Comparison of ENCODE assay signal across 26 cellular contexts in genomic region chr13:37289212-37289935, GRCh38.
"Had no signal": no experiment of that assay in that cellular context is flagged by ENCODE, and none has a peak within 500 bp of the region (broad histone marks: within the 10 kb centered on the region; RNA-seq: fewer than 3 reads in every experiment).

No MANE protein-coding gene starts in this region.

- H3K36me3 Mint-ChIP-seq: naive B cell; stimulated activated naive B cell treated with anti-CD40 and anti-IgM and Interleukin-4, amounts not matched to agents 10 μg/mL and 1 μg/mL and 100 μg/mL, for 72 hours had no signal

- H3K9me3 ChIP-seq: esophagus squamous epithelium, lower lobe of right lung, psoas muscle, sigmoid colon, thoracic aorta, transverse colon had no signal

- H3K27ac Mint-ChIP-seq: naive B cell; nephron; stimulated activated naive B cell treated with anti-CD40 and anti-IgM and Interleukin-4, amounts not matched to agents 10 μg/mL and 1 μg/mL and 100 μg/mL, for 72 hours; stimulated activated naive CD8-positive, alpha-beta T cell treated with anti-CD3 and anti-CD28 coated beads, Interleukin-15, amount 100 ng/mL, for 72 hours had no signal

- H3K4me1 Mint-ChIP-seq: central memory CD8-positive, alpha-beta T cell; naive B cell; nephron; stimulated activated naive B cell treated with anti-CD40 and anti-IgM and Interleukin-4, amounts not matched to agents 10 μg/mL and 1 μg/mL and 100 μg/mL, for 72 hours; stimulated activated naive CD8-positive, alpha-beta T cell treated with anti-CD3 and anti-CD28 coated beads, Interleukin-15, amount 100 ng/mL, for 72 hours had no signal

- H3K79me2 ChIP-seq: parathyroid adenoma had no signal

- H3K36me3 ChIP-seq: esophagus squamous epithelium, heart right ventricle, lower lobe of right lung, sigmoid colon, thoracic aorta, transverse colon had no signal

- H3K9ac ChIP-seq: parathyroid adenoma had no signal

- H2AFZ ChIP-seq: parathyroid adenoma had no signal

- DNase-seq: cortex of kidney; effector memory CD4-positive, alpha-beta T cell; esophagus squamous epithelium; foreskin fibroblast; heart right ventricle; hypothalamus; kidney glomerular epithelial cell; lower lobe of right lung; mesendoderm; naive B cell; psoas muscle; sigmoid colon; stimulated activated CD4-positive, alpha-beta T cell treated with anti-CD3 and anti-CD28 coated beads, Interleukin-2, amount 100 ng/mL, for 24 hours; stimulated activated CD4-positive, alpha-beta T cell treated with anti-CD3 and anti-CD28 coated beads, Interleukin-4, amount 100 ng/mL, for 4 hours; stimulated activated naive B cell treated with anti-CD40 and anti-IgM and Interleukin-4, amounts not matched to agents 10 μg/mL and 1 μg/mL and 100 μg/mL, for 72 hours; stimulated activated naive CD8-positive, alpha-beta T cell treated with anti-CD3 and anti-CD28 coated beads, Interleukin-15, amount 100 ng/mL, for 72 hours; substantia nigra; transverse colon had no signal

- H3K4me1 ChIP-seq: esophagus squamous epithelium, lower lobe of right lung, parathyroid adenoma, psoas muscle, sigmoid colon, transverse colon had no signal

- H3K27me3 Mint-ChIP-seq: central memory CD8-positive, alpha-beta T cell; naive B cell; stimulated activated naive B cell treated with anti-CD40 and anti-IgM and Interleukin-4, amounts not matched to agents 10 μg/mL and 1 μg/mL and 100 μg/mL, for 72 hours; stimulated activated naive CD8-positive, alpha-beta T cell treated with anti-CD3 and anti-CD28 coated beads, Interleukin-15, amount 100 ng/mL, for 72 hours had no signal

- H3K27ac ChIP-seq: lower lobe of right lung, parathyroid adenoma, psoas muscle, skin epidermis, thoracic aorta, transverse colon had no signal

- FAIRE-seq: endometrium, islet of Langerhans had no signal

- ATAC-seq: left lobe of liver; lower lobe of right lung; psoas muscle; stimulated activated naive B cell treated with anti-CD40 and anti-IgM and Interleukin-4, amounts not matched to agents 10 μg/mL and 1 μg/mL and 100 μg/mL, for 72 hours; stimulated activated naive CD8-positive, alpha-beta T cell treated with anti-CD3 and anti-CD28 coated beads, Interleukin-15, amount 100 ng/mL, for 72 hours had no signal

- H3K4me3 ChIP-seq: esophagus squamous epithelium, heart right ventricle, lower lobe of right lung, psoas muscle, sigmoid colon, skin epidermis, thoracic aorta, transverse colon had no signal

- H3K27me3 ChIP-seq: esophagus squamous epithelium, heart right ventricle, sigmoid colon, transverse colon had no signal

- H3K4me3 Mint-ChIP-seq: central memory CD8-positive, alpha-beta T cell; naive B cell; nephron; stimulated activated naive B cell treated with anti-CD40 and anti-IgM and Interleukin-4, amounts not matched to agents 10 μg/mL and 1 μg/mL and 100 μg/mL, for 72 hours; stimulated activated naive CD8-positive, alpha-beta T cell treated with anti-CD3 and anti-CD28 coated beads, Interleukin-15, amount 100 ng/mL, for 72 hours had no signal
